In the genomic region with DNA sequence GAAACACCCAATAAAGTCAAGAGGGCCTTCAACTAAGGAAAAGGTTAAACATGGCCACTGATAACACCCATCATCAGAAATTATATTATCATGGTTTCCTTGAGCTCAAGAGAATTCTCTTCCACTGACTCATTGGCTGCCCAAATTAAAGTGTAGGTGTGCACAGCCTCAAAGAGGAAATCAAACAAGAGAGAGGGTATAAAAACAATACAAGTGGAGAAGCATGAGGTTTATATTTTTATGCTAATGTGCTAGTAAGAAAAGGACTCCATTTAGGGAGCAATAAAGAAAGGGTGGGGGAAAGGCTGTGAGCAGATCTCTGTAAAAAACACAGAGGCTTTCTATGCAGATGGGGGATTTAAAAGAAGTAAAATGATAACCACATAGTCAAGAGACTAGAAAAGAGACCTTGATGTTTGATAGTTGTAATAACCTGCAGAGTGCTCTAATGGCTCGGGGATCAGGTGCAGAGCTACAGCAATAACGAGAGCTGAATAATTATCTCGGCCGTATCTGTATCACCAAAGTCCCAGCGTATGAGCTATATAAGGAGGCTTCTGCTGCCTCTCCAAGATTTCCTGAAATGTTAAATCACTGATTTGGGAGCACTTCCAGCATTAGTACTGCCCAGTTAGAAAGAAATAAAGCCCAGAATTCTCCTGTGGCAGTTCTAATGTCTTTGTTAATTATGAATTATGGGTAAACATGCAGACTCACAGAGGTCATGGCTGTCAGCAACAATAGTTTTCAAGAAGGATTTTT, we compare ENCODE assay signal across 16 cellular contexts.
A peak's percentile ranks its signal among the peaks of the same experiment; 100 is the strongest.
DNase-seq lines count a peak whose midpoint lies in the region; ATAC-seq and TF ChIP-seq lines count a peak whose summit lies in the region.
"Had no signal": no experiment of that assay in that cellular context is flagged by ENCODE, and none has a peak within 500 bp of the region (broad histone marks: within the 10 kb centered on the region; RNA-seq: fewer than 3 reads in every experiment).

No MANE protein-coding gene starts in this region.

- ATAC-seq in GM19023 (IDR thresholded peaks at IDR 0.05; ENCODE audit: unreplicated experiment) (no peak), GM19452 (IDR thresholded peaks at IDR 0.05; ENCODE audit: unreplicated experiment) (no peak)
- ATAC-seq: activated CD8-positive, alpha-beta memory T cell treated with anti-CD3 and anti-CD28 coated beads, Interleukin-2, amount 10 ng/mL, durations not matched to agents 7 days and 5 days; activated naive CD8-positive, alpha-beta T cell treated with anti-CD3 and anti-CD28 coated beads, Interleukin-2, amount 50 U/mL, for 24 hours; gastroesophageal sphincter; left ventricle myocardium superior; Panc1 had no signal

- H3K36me3 ChIP-seq in skeletal muscle tissue (ENCODE audit: control insufficient read depth in 3 of 3, insufficient read depth in 3 of 3, low read length in 3 of 3): no peaks in the 10 kb centered on the region
- no peaks in the 10 kb centered on the region for H3K36me3 ChIP-seq in thyroid gland
- H3K36me3 ChIP-seq: gastroesophageal sphincter had no signal

- TF ChIP-seq POLR2A in thyroid gland (IDR thresholded peaks at IDR 0.05): no peak

- DNase-seq in DMS 273 (lab: John Stamatoyannopoulos, UW; ENCODE audit: unreplicated experiment) (peak; percentile 49), DMS 273 treated with DMSO at 0.1 percent for 48 hours (lab: John Stamatoyannopoulos, UW) (no peak), NCI-H226 (peak; percentile 54), thyroid gland (no peak)
- DNase-seq: activated CD8-positive, alpha-beta memory T cell treated with anti-CD3 and anti-CD28 coated beads, Interleukin-2, amount 10 ng/mL, durations not matched to agents 7 days and 5 days; activated naive CD8-positive, alpha-beta T cell treated with anti-CD3 and anti-CD28 coated beads, Interleukin-2, amount 50 U/mL, for 24 hours; left ventricle myocardium superior; stimulated activated naive CD4-positive, alpha-beta T cell treated with Interleukin-2 at 50 U/mL for 16 hours; T1000 had no signal

- H3K27me3 ChIP-seq in skeletal muscle tissue (ENCODE audit: control insufficient read depth in 3 of 3, insufficient read depth in 3 of 3, low read length in 3 of 3): no peaks in the 10 kb centered on the region
- H3K27me3 ChIP-seq in thyroid gland: no peaks in the 10 kb centered on the region
- H3K27me3 ChIP-seq: gastroesophageal sphincter had no signal

- H3K4me3 ChIP-seq in skeletal muscle tissue (ENCODE audit: low read length in 3 of 3) (peak overlapping the region; percentile 22 to 45 (median 24)), thyroid gland (replicated peaks in 1 of 3) (no peak overlapping the region)
- H3K4me3 ChIP-seq: gastroesophageal sphincter had no signal

- 64 to 74% methylated on average over 5 of the region's 5 CpGs for WGBS in thyroid gland, 2 donors

- no peak for TF ChIP-seq CTCF in thyroid gland (IDR thresholded peaks at IDR 0.05)

- H3K27ac ChIP-seq in cingulate gyrus (ENCODE audit: low read depth, low read length): peak overlapping the region; percentile 67
- no peak overlapping the region for H3K27ac ChIP-seq in skeletal muscle tissue (ENCODE audit: low read depth, low read length)
- H3K27ac ChIP-seq in thyroid gland: no peak overlapping the region
- H3K27ac ChIP-seq: 22Rv1, gastroesophageal sphincter had no signal

- no peaks in the 10 kb centered on the region for H3K9me3 ChIP-seq in skeletal muscle tissue (ENCODE audit: control insufficient read depth in 3 of 3, low read length in 3 of 3)
- no peaks in the 10 kb centered on the region for H3K9me3 ChIP-seq in thyroid gland
- H3K9me3 ChIP-seq: gastroesophageal sphincter had no signal

- no peaks in the 10 kb centered on the region for H3K4me1 ChIP-seq in skeletal muscle tissue (ENCODE audit: control insufficient read depth in 3 of 3, insufficient read depth in 3 of 3, low read length in 3 of 3)
- peaks cover 7 to 10% of the 10 kb centered on the region in 2 donors for H3K4me1 ChIP-seq in thyroid gland
- H3K4me1 ChIP-seq: gastroesophageal sphincter had no signal

- intact Hi-C loops in thyroid gland (cut with DNase I): no loop called here

- H3K9ac ChIP-seq in skeletal muscle tissue (ENCODE audit: low read depth in 1 of 3, low read length in 3 of 3): peak overlapping the region in 2 of 3 donors; percentile 2 to 47

Comparison
In these comparisons a context has a peak if more than half of its experiments do, and no peak if none do; other contexts are left out.
1. DNase-seq: peak in DMS 273 (single experiment) and NCI-H226 (single experiment); none in DMS 273 treated with DMSO at 0.1 percent for 48 hours (single experiment) and thyroid gland (0 of 2).
2. H3K4me3 ChIP-seq: peak in skeletal muscle tissue (3 of 3); none in thyroid gland (0 of 3).